ENCODE assay signal across 11 cellular contexts in genomic region chr1:202709276-202710041, GRCh38. TPM values are rescaled to one million over a fixed set of nuclear protein-coding genes. Genes with fewer than 3 reads are reported as not detected.
A peak's percentile ranks its signal among the peaks of the same experiment; 100 is the strongest.
DNase-seq lines count a peak whose midpoint lies in the region; ATAC-seq and TF ChIP-seq lines count a peak whose summit lies in the region.
"Had no signal": no experiment of that assay in that cellular context is flagged by ENCODE, and none has a peak within 500 bp of the region (broad histone marks: within the 10 kb centered on the region; RNA-seq: fewer than 3 reads in every experiment).

No MANE protein-coding gene starts in this region.

- H3K36me3 ChIP-seq in mesendoderm (ENCODE audit: control insufficient read depth, insufficient read depth, low read length) (no peaks in the 10 kb centered on the region), stomach (no peaks in the 10 kb centered on the region)

- peak overlapping the region; percentile 93 for H3K4me2 ChIP-seq in mesendoderm (ENCODE audit: low read length)

- H3K9me3 Mint-ChIP-seq in central memory CD8-positive, alpha-beta T cell = no peaks in the 10 kb centered on the region
- H3K9me3 Mint-ChIP-seq: activated CD8-positive, alpha-beta T cell treated with anti-CD3 and anti-CD28 coated beads for 36 hours; stimulated activated effector memory CD8-positive, alpha-beta T cell treated with anti-CD3 and anti-CD28 coated beads, Interleukin-12 subunit alpha, Interleukin-12 subunit beta, amount 100 ng/mL, for 72 hours had no signal

- H3K9ac ChIP-seq in mesendoderm (ENCODE audit: low read length) = peak overlapping the region; percentile 66

- H2BK5ac ChIP-seq in mesendoderm (ENCODE audit: low read length) = no peak overlapping the region

- H3K4me1 Mint-ChIP-seq in central memory CD8-positive, alpha-beta T cell = peaks cover 4% of the 10 kb centered on the region

- no peak overlapping the region for H3K27ac ChIP-seq in mesendoderm (ENCODE audit: low read depth, low read length)
- no peak overlapping the region for H3K27ac ChIP-seq in stomach

- no peak for ATAC-seq in central memory CD8-positive, alpha-beta T cell (replicated peaks; ENCODE audit: extremely low read depth, poor library complexity, severe bottlenecking)
- ATAC-seq in HG02973 (IDR thresholded peaks at IDR 0.05; ENCODE audit: unreplicated experiment) (no peak), HG03039 (IDR thresholded peaks at IDR 0.05; ENCODE audit: unreplicated experiment) (no peak)

- H2BK120ac ChIP-seq in mesendoderm (ENCODE audit: low read depth, low read length) = no peak overlapping the region

- no peak for TF ChIP-seq EP300 in stomach (IDR thresholded peaks at IDR 0.05)

- peak overlapping the region; percentile 46 for H3K4me3 Mint-ChIP-seq in central memory CD8-positive, alpha-beta T cell
- H3K4me3 Mint-ChIP-seq: activated CD8-positive, alpha-beta T cell treated with anti-CD3 and anti-CD28 coated beads for 36 hours had no signal

- no peak overlapping the region for H4K8ac ChIP-seq in mesendoderm (ENCODE audit: low read depth, low read length)

- H3K79me2 ChIP-seq in mesendoderm (ENCODE audit: control insufficient read depth, insufficient read depth, low read length) = no peaks in the 10 kb centered on the region

- H3K27me3 ChIP-seq in mesendoderm (ENCODE audit: insufficient read depth, low read length, poor library complexity) = peaks cover 7% of the 10 kb centered on the region
- peaks cover 11 to 87% (median 57%) of the 10 kb centered on the region in 3 donors for H3K27me3 ChIP-seq in stomach

- H2BK15ac ChIP-seq in mesendoderm (replicated peaks; ENCODE audit: low read depth) = no peak overlapping the region

- H3K36me3 Mint-ChIP-seq in central memory CD8-positive, alpha-beta T cell (ENCODE audit: insufficient read depth) = peaks cover 1% of the 10 kb centered on the region
- H3K36me3 Mint-ChIP-seq: stimulated activated effector memory CD8-positive, alpha-beta T cell treated with anti-CD3 and anti-CD28 coated beads, Interleukin-12 subunit alpha, Interleukin-12 subunit beta, amount 100 ng/mL, for 72 hours had no signal

- no peak overlapping the region for H2AK5ac ChIP-seq in mesendoderm (ENCODE audit: low read length)

- DNase-seq in HuH-7 (ENCODE audit: low spot score) (peak; percentile 41), mesendoderm (peak; percentile 34), stomach (no peak), NCI-H2196 (lab: John Stamatoyannopoulos, UW; ENCODE audit: unreplicated experiment) (no peak)
- no peak for DNase-seq in central memory CD8-positive, alpha-beta T cell (ENCODE audit: low spot score in 2 of 2)
- DNase-seq: MM.1S had no signal

- no peak overlapping the region for H3K27ac Mint-ChIP-seq in central memory CD8-positive, alpha-beta T cell (ENCODE audit: low read depth)
- H3K27ac Mint-ChIP-seq: activated CD8-positive, alpha-beta T cell treated with anti-CD3 and anti-CD28 coated beads for 36 hours; stimulated activated effector memory CD8-positive, alpha-beta T cell treated with anti-CD3 and anti-CD28 coated beads, Interleukin-12 subunit alpha, Interleukin-12 subunit beta, amount 100 ng/mL, for 72 hours had no signal

- H3K79me1 ChIP-seq in mesendoderm (ENCODE audit: low read length) = no peaks in the 10 kb centered on the region

- H3K23ac ChIP-seq in mesendoderm (ENCODE audit: low read length) = peak overlapping the region; percentile 80

- peaks cover 87% of the 10 kb centered on the region for H3K27me3 Mint-ChIP-seq in central memory CD8-positive, alpha-beta T cell

- peak overlapping the region; percentile 13 for H3K18ac ChIP-seq in mesendoderm (ENCODE audit: low read length)

- no peak overlapping the region for H4K5ac ChIP-seq in mesendoderm (ENCODE audit: low read length)

- WGBS in mesendoderm (ENCODE audit: extremely low coverage, insufficient coverage, low lambda C conversion rate) = no CpG with 5 or more reads among the region's 34 CpGs
- 2 to 6% (median 4%) methylated on average over 11 to 34 of the region's 34 CpGs for WGBS in stomach, 5 donors

- H3K4me3 ChIP-seq in mesendoderm (ENCODE audit: low read length) = peak overlapping the region; percentile 53
- peak overlapping the region; percentile 30 to 46 (median 34) for H3K4me3 ChIP-seq in stomach

- no peak for TF ChIP-seq CTCF in stomach (IDR thresholded peaks at IDR 0.05)

- H3K56ac ChIP-seq in mesendoderm (ENCODE audit: low read length) = peak overlapping the region; percentile 81

- no peaks in the 10 kb centered on the region for H3K4me1 ChIP-seq in mesendoderm (ENCODE audit: control insufficient read depth, low read depth, low read length)
- H3K4me1 ChIP-seq in stomach = peaks cover 10 to 27% (median 19%) of the 10 kb centered on the region in 4 donors

- intact Hi-C loops in stomach (cut with DNase I; ENCODE audit: low total_unique reads) = loop anchor here (10.0 kb wide), 1 partner anchor 365 kb away; the partner anchor contains the start of genes PPP1R12B and UBE2T

- TF ChIP-seq POLR2A in stomach (IDR thresholded peaks at IDR 0.05) = no peak

- H3K9me3 ChIP-seq in stomach = no peaks in the 10 kb centered on the region

- no peak overlapping the region for H3K4ac ChIP-seq in mesendoderm (ENCODE audit: low read depth, low read length)

RNA-seq across cellular contexts. Expression of gene SYT2, which starts 0.8 kb away (rescaled TPM):
- polyA plus RNA-seq in mesendoderm (2013, experiment 1 of 2) = 2.2 TPM
- 2.1 TPM for polyA plus RNA-seq in mesendoderm (2013, experiment 2 of 2)
- total RNA-seq in stomach = under 1 TPM in 2 of 5 donors, not detected in 3; 0.18 to 0.29 TPM
- polyA plus RNA-seq in stomach = not detected
- total RNA-seq: activated CD8-positive, alpha-beta T cell treated with anti-CD3 and anti-CD28 coated beads for 36 hours; epithelial cell of proximal tubule had no signal

Comparison
In these comparisons a context has a peak if more than half of its experiments do, and no peak if none do; other contexts are left out.
1. DNase-seq: peak in HuH-7 (single experiment) and mesendoderm (single experiment); none in central memory CD8-positive, alpha-beta T cell (0 of 2), stomach (single experiment) and NCI-H2196 (single experiment).